Comparison of ENCODE assay signal across 8 cellular contexts in the genomic region with DNA sequence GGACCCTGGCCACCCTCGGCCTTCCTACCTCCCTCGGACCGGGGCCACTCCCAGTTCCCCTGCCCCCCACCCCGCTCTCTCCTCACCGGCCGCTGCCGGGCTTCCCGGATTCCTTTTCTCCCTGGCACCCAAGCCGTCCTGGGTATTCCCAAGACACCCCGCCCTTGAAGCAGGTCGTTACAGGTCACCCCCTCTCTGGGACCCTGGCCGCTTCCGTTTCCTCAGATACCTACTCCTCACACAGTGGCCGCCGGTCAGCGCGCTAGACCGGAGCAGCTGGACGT. TPM values are rescaled to one million over a fixed set of nuclear protein-coding genes. Genes with fewer than 3 reads are reported as not detected.
DNase-seq lines count a peak whose midpoint lies in the region; ATAC-seq and TF ChIP-seq lines count a peak whose summit lies in the region.

No MANE protein-coding gene starts in this region.

- H3K9me3 Mint-ChIP-seq in naive thymus-derived CD4-positive, alpha-beta T cell: no peaks in the 10 kb centered on the region

- H3K36me3 Mint-ChIP-seq in naive thymus-derived CD4-positive, alpha-beta T cell: peaks cover 0 to 5% (median 0%) of the 10 kb centered on the region in 5 donors

- TF ChIP-seq CTCF in PC-3 (conservative IDR thresholded peaks at IDR 0.05; ENCODE audit: low read depth, low read length): no peak
- TF ChIP-seq CTCF in GM20000 (IDR thresholded peaks at IDR 0.05; ENCODE audit: extremely low read depth, missing control alignments): no peak

- H3K27ac ChIP-seq in PC-3 (ENCODE audit: low read length): no peak overlapping the region
- peak overlapping the region; percentile 82 for H3K27ac ChIP-seq in naive thymus-derived CD4-positive, alpha-beta T cell (ENCODE audit: low read depth, low read length)

- peak overlapping the region in 8 of 9 donors; percentile 28 to 98 (median 86) for H3K27ac Mint-ChIP-seq in naive thymus-derived CD4-positive, alpha-beta T cell

- H4K20me1 ChIP-seq in PC-3 (ENCODE audit: low read length): peaks cover 9% of the 10 kb centered on the region

- peaks cover 55% of the 10 kb centered on the region for H3K79me2 ChIP-seq in PC-3 (ENCODE audit: low read length)

- H3K27me3 Mint-ChIP-seq in naive thymus-derived CD4-positive, alpha-beta T cell: no peaks in the 10 kb centered on the region

- peak overlapping the region; percentile 90 for H3K4me3 ChIP-seq in PC-3 (ENCODE audit: low read length)
- peak overlapping the region; percentile 71 for H3K4me3 ChIP-seq in naive thymus-derived CD4-positive, alpha-beta T cell (ENCODE audit: low read length)

- H3K9me3 ChIP-seq in PC-3 (ENCODE audit: low read length): no peaks in the 10 kb centered on the region
- no peaks in the 10 kb centered on the region for H3K9me3 ChIP-seq in naive thymus-derived CD4-positive, alpha-beta T cell (ENCODE audit: control insufficient read depth in 2 of 3, low read length in 3 of 3)

- no peaks in the 10 kb centered on the region for H3F3A ChIP-seq in PC-3 (ENCODE audit: low read length, unreplicated experiment)

- DNase-seq in activated gamma-delta T cell (lab: John Stamatoyannopoulos, UW) (peak; percentile 17), activated gamma-delta T cell treated with Interleukin-2 at 50 U/mL for 16 hours (no peak), PC-3 (no peak), MV-4-11 (lab: John Stamatoyannopoulos, UW) (no peak), GM20000 (ENCODE audit: low spot score) (no peak), NK-92 (lab: John Stamatoyannopoulos, UW; ENCODE audit: unreplicated experiment) (no peak)
- peak; percentile 3 for DNase-seq in effector CD4-positive, alpha-beta T cell
- DNase-seq in naive thymus-derived CD4-positive, alpha-beta T cell: no peak

- H3K9ac ChIP-seq in PC-3 (ENCODE audit: low read length): peak overlapping the region; percentile 83

- H3K4me1 Mint-ChIP-seq in naive thymus-derived CD4-positive, alpha-beta T cell: peaks cover 35 to 50% (median 42%) of the 10 kb centered on the region in 7 donors

- H3K4me2 ChIP-seq in PC-3 (ENCODE audit: low read length): peak overlapping the region; percentile 92

- H3K4me3 Mint-ChIP-seq in naive thymus-derived CD4-positive, alpha-beta T cell: peak overlapping the region; percentile 87 to 100 (median 98)

- CTCF ChIA-PET in PC-3 (lab: Charles Lee): interaction anchor here (1.7 kb wide), 1 partner anchor 285 kb away, joined by 4 read pairs; no protein-coding TSS in a partner anchor
- CTCF ChIA-PET in naive thymus-derived CD4-positive, alpha-beta T cell (lab: Charles Lee): interaction anchor here (1.5 kb wide), 1 partner anchor 14 kb away, joined by 7 read pairs; no protein-coding TSS in a partner anchor

- H3K36me3 ChIP-seq in PC-3 (ENCODE audit: low read depth, low read length): no peaks in the 10 kb centered on the region
- peaks cover 0 to 8% (median 0%) of the 10 kb centered on the region in 3 experiments for H3K36me3 ChIP-seq in naive thymus-derived CD4-positive, alpha-beta T cell (ENCODE audit: control insufficient read depth in 2 of 3, insufficient read depth in 3 of 3, low read length in 3 of 3)

- no peaks in the 10 kb centered on the region for H3K9me2 ChIP-seq in PC-3 (replicated peaks; ENCODE audit: low read length)

- peak; percentile 5 for ATAC-seq in PC-3
- ATAC-seq in naive thymus-derived CD4-positive, alpha-beta T cell: no peak

- intact Hi-C loops in PC-3 (cut with micrococcal nuclease): loop anchor here (1.0 to 5.0 kb wide), 4 partner anchors 30 to 791 kb away; a partner anchor contains a TSS
- intact Hi-C loops in naive thymus-derived CD4-positive, alpha-beta T cell (cut with micrococcal nuclease): loop anchor here (1.0 to 2.0 kb wide), 11 partner anchors 32 to 626 kb away; a partner anchor contains a TSS

- no TSS peak for BruUV-seq in PC-3 (replicated peaks; lab: Mats Ljungman, UMichigan)

- peak overlapping the region; percentile 89 for H2AFZ ChIP-seq in PC-3 (ENCODE audit: low read length)

- peaks cover 37% of the 10 kb centered on the region for H3K4me1 ChIP-seq in PC-3 (ENCODE audit: insufficient read depth, low read length)
- H3K4me1 ChIP-seq in naive thymus-derived CD4-positive, alpha-beta T cell (ENCODE audit: control insufficient read depth in 2 of 2, insufficient read depth in 2 of 2, low read length in 2 of 2): peaks cover 0 to 9% of the 10 kb centered on the region in 2 donors

- POLR2A ChIA-PET in PC-3 (lab: Charles Lee; ENCODE audit: unreplicated experiment): interaction anchor here (0.5 kb wide), 1 partner anchor 113 kb away, joined by 8 read pairs; no protein-coding TSS in a partner anchor
- POLR2A ChIA-PET in naive thymus-derived CD4-positive, alpha-beta T cell (lab: Charles Lee): interaction anchor here (1.2 to 1.9 kb wide), 5 partner anchors 33 to 399 kb away, joined by 3 to 19 read pairs (median 5); a partner anchor contains a TSS

- no peaks in the 10 kb centered on the region for H3K27me3 ChIP-seq in PC-3 (ENCODE audit: low read length)
- H3K27me3 ChIP-seq in naive thymus-derived CD4-positive, alpha-beta T cell (ENCODE audit: control insufficient read depth in 2 of 2, insufficient read depth in 2 of 2, low read length in 2 of 2): no peaks in the 10 kb centered on the region

RNA-seq across cellular contexts. Expression of a gene that starts 0.5 kb away (rescaled TPM):
- 22.2 and 26.8 TPM in 2 replicates for total RNA-seq in PC-3 (2014; rRNA removed)
- total RNA-seq in naive thymus-derived CD4-positive, alpha-beta T cell: 10 to 100 TPM; 48.9 to 90.6 (median 49.4) TPM
- 10 to 100 TPM; 32.7 to 44.5 TPM for polyA plus RNA-seq in naive thymus-derived CD4-positive, alpha-beta T cell

RNA-seq across cellular contexts. Expression of a gene that starts 32.9 kb away (rescaled TPM):
- total RNA-seq in PC-3 (2014; rRNA removed): 27.4 and 34.8 TPM in 2 replicates
- total RNA-seq in naive thymus-derived CD4-positive, alpha-beta T cell: 10 to 100 TPM; 20.6 to 40.3 (median 28.0) TPM
- 10 to 100 TPM; 33.8 to 44.2 TPM for polyA plus RNA-seq in naive thymus-derived CD4-positive, alpha-beta T cell

Comparison
In these comparisons a context has a peak if more than half of its experiments do, and no peak if none do; other contexts are left out.
1. DNase-seq: peak in activated gamma-delta T cell (single experiment) and effector CD4-positive, alpha-beta T cell (single experiment); none in activated gamma-delta T cell treated with Interleukin-2 at 50 U/mL for 16 hours (single experiment), PC-3 (single experiment), naive thymus-derived CD4-positive, alpha-beta T cell (0 of 9), MV-4-11 (single experiment), GM20000 (single experiment) and NK-92 (single experiment).